1 cellular context compared by ENCODE assay signal in the genomic region with DNA sequence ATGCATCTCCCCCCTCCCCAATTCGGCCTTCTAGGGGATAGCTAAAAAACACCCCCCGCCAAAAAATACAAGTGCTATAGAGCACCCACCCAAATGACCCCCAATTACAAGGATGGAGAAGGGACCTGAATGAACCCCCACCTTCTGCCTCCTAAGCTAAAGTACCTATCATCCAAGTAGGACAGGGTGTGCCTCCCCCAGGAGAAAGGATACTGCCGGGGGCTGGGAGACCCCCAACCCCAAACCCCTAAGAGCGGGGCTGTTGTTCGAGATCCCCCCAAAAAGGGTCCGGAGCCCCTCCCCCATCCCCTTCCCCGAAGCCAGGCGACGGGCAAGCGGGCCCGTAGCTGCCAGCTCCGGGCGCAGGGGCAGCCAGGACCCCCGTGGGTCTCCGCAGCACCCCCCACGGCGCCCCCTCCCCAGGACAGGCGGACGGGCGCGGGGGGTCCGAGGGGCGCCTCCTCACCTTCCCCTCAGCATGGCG.
TF ChIP-seq lines count a peak whose summit lies in the region.

No MANE protein-coding gene starts in this region.

TF ChIP-seq in K562, 482 proteins besides CTCF, POLR2A, EP300 and RAD21 (continued from another document):
- no peak for TF ChIP-seq TSHZ1 (CRISPR knock-in tag; IDR thresholded peaks at IDR 0.05)
- TF ChIP-seq ZNF282 (CRISPR knock-in tag; IDR thresholded peaks at IDR 0.05), result no peak
- peak; percentile 75 for TF ChIP-seq HMGN3 (IDR thresholded peaks at IDR 0.05; ENCODE audit: borderline replicate concordance, extremely low read depth, insufficient read length, low read depth, low read length)
- TF ChIP-seq RUNX1 (IDR thresholded peaks at IDR 0.05; ENCODE audit: low read depth), result no peak
- no peak for TF ChIP-seq PRDM10 (IDR thresholded peaks at IDR 0.05; ENCODE audit: partially characterized antibody)
- no peak for TF ChIP-seq ETV5 (CRISPR knock-in tag; IDR thresholded peaks at IDR 0.05; ENCODE audit: low read depth)
- no peak for TF ChIP-seq TGIF2 (CRISPR knock-in tag; IDR thresholded peaks at IDR 0.05)
